In genomic region chr19:41366089-41366488, GRCh38 we compare ENCODE assay signal across 1 cellular context.
TF ChIP-seq lines count a peak whose summit lies in the region.

No MANE protein-coding gene starts in this region.

TF ChIP-seq in GM23338, 12 proteins besides CTCF, POLR2A, EP300 and RAD21 (continued from another document):
- no peak for TF ChIP-seq ETS1 (IDR thresholded peaks at IDR 0.05)
- no peak for TF ChIP-seq ZNF114 (CRISPR knock-in tag; IDR thresholded peaks at IDR 0.05)
- no peak for TF ChIP-seq EZH2phosphoT487 (IDR thresholded peaks at IDR 0.05; ENCODE audit: unreplicated experiment)
- TF ChIP-seq CREB1 (CRISPR knock-in tag; IDR thresholded peaks at IDR 0.05; ENCODE audit: low read depth) = no peak
- TF ChIP-seq EZH2 (IDR thresholded peaks at IDR 0.05; ENCODE audit: low read depth, unreplicated experiment) = no peak
- no peak for TF ChIP-seq ZNF331 (CRISPR knock-in tag; IDR thresholded peaks at IDR 0.05; ENCODE audit: low read depth)
- no peak for TF ChIP-seq ZNF462 (CRISPR knock-in tag; IDR thresholded peaks at IDR 0.05)
- no peak for TF ChIP-seq POLR2AphosphoS5 (IDR thresholded peaks at IDR 0.05; ENCODE audit: low read depth)
- no peak for TF ChIP-seq NANOG (IDR thresholded peaks at IDR 0.05; ENCODE audit: borderline replicate concordance)
- TF ChIP-seq STAT1 (IDR thresholded peaks at IDR 0.05; ENCODE audit: unreplicated experiment) = no peak
- TF ChIP-seq, protein P1, sequence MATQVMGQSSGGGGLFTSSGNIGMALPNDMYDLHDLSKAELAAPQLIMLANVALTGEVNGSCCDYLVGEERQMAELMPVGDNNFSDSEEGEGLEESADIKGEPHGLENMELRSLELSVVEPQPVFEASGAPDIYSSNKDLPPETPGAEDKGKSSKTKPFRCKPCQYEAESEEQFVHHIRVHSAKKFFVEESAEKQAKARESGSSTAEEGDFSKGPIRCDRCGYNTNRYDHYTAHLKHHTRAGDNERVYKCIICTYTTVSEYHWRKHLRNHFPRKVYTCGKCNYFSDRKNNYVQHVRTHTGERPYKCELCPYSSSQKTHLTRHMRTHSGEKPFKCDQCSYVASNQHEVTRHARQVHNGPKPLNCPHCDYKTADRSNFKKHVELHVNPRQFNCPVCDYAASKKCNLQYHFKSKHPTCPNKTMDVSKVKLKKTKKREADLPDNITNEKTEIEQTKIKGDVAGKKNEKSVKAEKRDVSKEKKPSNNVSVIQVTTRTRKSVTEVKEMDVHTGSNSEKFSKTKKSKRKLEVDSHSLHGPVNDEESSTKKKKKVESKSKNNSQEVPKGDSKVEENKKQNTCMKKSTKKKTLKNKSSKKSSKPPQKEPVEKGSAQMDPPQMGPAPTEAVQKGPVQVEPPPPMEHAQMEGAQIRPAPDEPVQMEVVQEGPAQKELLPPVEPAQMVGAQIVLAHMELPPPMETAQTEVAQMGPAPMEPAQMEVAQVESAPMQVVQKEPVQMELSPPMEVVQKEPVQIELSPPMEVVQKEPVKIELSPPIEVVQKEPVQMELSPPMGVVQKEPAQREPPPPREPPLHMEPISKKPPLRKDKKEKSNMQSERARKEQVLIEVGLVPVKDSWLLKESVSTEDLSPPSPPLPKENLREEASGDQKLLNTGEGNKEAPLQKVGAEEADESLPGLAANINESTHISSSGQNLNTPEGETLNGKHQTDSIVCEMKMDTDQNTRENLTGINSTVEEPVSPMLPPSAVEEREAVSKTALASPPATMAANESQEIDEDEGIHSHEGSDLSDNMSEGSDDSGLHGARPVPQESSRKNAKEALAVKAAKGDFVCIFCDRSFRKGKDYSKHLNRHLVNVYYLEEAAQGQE (IDR thresholded peaks at IDR 0.05; ENCODE audit: unreplicated experiment) = no peak
